1 cellular context compared by ENCODE assay signal in the genomic region with DNA sequence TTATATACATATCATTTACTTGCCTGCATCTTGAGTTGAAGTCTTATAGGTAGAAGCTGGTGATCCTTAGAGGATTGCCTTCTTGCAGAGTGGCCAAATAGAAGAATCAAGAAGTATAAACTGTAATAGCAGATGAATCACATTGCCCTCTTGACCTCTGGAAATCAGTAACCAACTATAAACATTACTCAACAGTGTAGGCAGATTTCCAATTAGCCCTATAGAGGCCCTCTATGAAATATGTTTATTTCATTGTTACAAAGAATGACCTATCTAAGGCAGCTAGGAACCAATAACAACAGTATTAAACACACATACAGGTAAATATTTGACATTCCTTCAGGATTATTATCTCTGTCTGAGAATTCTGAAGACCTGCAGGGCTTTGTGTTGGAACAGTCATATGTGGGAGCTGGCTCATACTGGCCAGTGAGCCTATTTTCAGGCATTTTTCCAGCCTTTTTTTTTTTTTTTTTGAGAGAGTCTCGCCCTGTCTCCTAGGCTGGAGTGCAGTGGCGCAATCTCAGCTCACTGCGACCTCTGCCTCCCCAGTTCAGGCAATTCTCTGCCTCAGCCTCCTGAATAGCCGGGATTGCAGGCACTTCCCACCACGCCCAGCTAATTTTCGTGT.
TF ChIP-seq lines count a peak whose summit lies in the region.

No MANE protein-coding gene starts in this region.

TF ChIP-seq in HepG2, 621 proteins besides CTCF, POLR2A, EP300 and RAD21 (continued from another document):
- TF ChIP-seq GMEB2 (CRISPR knock-in tag; IDR thresholded peaks at IDR 0.05; ENCODE audit: low read depth), result no peak
- TF ChIP-seq HDAC2 (CRISPR knock-in tag; IDR thresholded peaks at IDR 0.05), result peak; percentile 67
- peak; percentile 76 for TF ChIP-seq GATAD2A (CRISPR knock-in tag; IDR thresholded peaks at IDR 0.05)
- TF ChIP-seq ZBTB3 (CRISPR knock-in tag; IDR thresholded peaks at IDR 0.05; ENCODE audit: borderline replicate concordance, low read depth), result no peak
